Comparison of ENCODE assay signal across 8 cellular contexts in genomic region chr21:46635324-46636180, GRCh38. TPM values are rescaled to one million over a fixed set of nuclear protein-coding genes. Genes with fewer than 3 reads are reported as not detected.
DNase-seq lines count a peak whose midpoint lies in the region; ATAC-seq and TF ChIP-seq lines count a peak whose summit lies in the region.

Gene PRMT2, plus strand, starts transcription at chr21:46635674. Its CDS starts 1,278 bp downstream, at chr21:46636952.

- H3K4me1 Mint-ChIP-seq in activated CD4-positive, alpha-beta T cell treated with anti-CD3 and anti-CD28 coated beads, Interleukin-2, amount 10 ng/mL, durations not matched to agents 7 days and 5 days: peaks cover 73% of the 10 kb centered on the region

- peak within 1 kb of the TSS; percentile 89 for H3K4me3 Mint-ChIP-seq in activated CD4-positive, alpha-beta T cell treated with anti-CD3 and anti-CD28 coated beads, Interleukin-2, amount 10 ng/mL, durations not matched to agents 7 days and 5 days

- peak within 1 kb of the TSS; percentile 83 for H3K4me3 ChIP-seq in coronary artery

- CTCF ChIA-PET in activated CD4-positive, alpha-beta T cell treated with anti-CD3 and anti-CD28 coated beads, Interleukin-2, amount 10 ng/mL, durations not matched to agents 7 days and 5 days (lab: Charles Lee): interaction anchor here (0.6 to 1.2 kb wide), 4 partner anchors 18 to 163 kb away, joined by 3 read pairs; no protein-coding TSS in a partner anchor

- intact Hi-C loops in left colon (cut with DNase I, micrococcal nuclease): no loop called here

- peak; percentile 77 to 99 (median 94) for DNase-seq in C1 segment of cervical spinal cord (lab: John Stamatoyannopoulos, UW)
- DNase-seq in NCI-H69 (lab: John Stamatoyannopoulos, UW): peak; percentile 93
- DNase-seq in activated CD4-positive, alpha-beta T cell treated with anti-CD3 and anti-CD28 coated beads, Interleukin-2, amount 10 ng/mL, durations not matched to agents 7 days and 5 days: peak; percentile 97
- DNase-seq in coronary artery (ENCODE audit: low spot score): peak; percentile 98
- peak; percentile 97 to 99 for DNase-seq in left colon
- DNase-seq in stimulated activated CD4-positive, alpha-beta T cell treated with anti-CD3 and anti-CD28 coated beads, Interleukin-1b, Interleukin-23, amount 100 ng/mL, for 4 hours (ENCODE audit: low read depth in 2 of 2): peak; percentile 96 to 98

- TF ChIP-seq CTCF in coronary artery (IDR thresholded peaks at IDR 0.05): no peak

- no peaks in the 10 kb centered on the region for H3K9me3 Mint-ChIP-seq in activated CD4-positive, alpha-beta T cell treated with anti-CD3 and anti-CD28 coated beads, Interleukin-2, amount 10 ng/mL, durations not matched to agents 7 days and 5 days

- ATAC-seq in GM19351 (IDR thresholded peaks at IDR 0.05; ENCODE audit: unreplicated experiment): peak; percentile 81
- peak; percentile 92 for ATAC-seq in HG03521 (IDR thresholded peaks at IDR 0.05; ENCODE audit: unreplicated experiment)
- peak; percentile 91 for ATAC-seq in left colon

- POLR2A ChIA-PET in activated CD4-positive, alpha-beta T cell treated with anti-CD3 and anti-CD28 coated beads, Interleukin-2, amount 10 ng/mL, durations not matched to agents 7 days and 5 days (lab: Charles Lee): no interaction called here

- peaks cover 7% of the 10 kb centered on the region for H3K27me3 Mint-ChIP-seq in activated CD4-positive, alpha-beta T cell treated with anti-CD3 and anti-CD28 coated beads, Interleukin-2, amount 10 ng/mL, durations not matched to agents 7 days and 5 days

- H3K27ac Mint-ChIP-seq in activated CD4-positive, alpha-beta T cell treated with anti-CD3 and anti-CD28 coated beads, Interleukin-2, amount 10 ng/mL, durations not matched to agents 7 days and 5 days: peak within 1 kb of the TSS; percentile 94

- peak within 1 kb of the TSS; percentile 90 to 100 for H3K27ac ChIP-seq in coronary artery

- peaks cover 42% of the 10 kb centered on the region for H3K36me3 Mint-ChIP-seq in activated CD4-positive, alpha-beta T cell treated with anti-CD3 and anti-CD28 coated beads, Interleukin-2, amount 10 ng/mL, durations not matched to agents 7 days and 5 days (ENCODE audit: low read depth)

RNA-seq across cellular contexts. Expression of gene PRMT2, which starts in this region (rescaled TPM):
- 100 to 1,000 TPM; 116 to 137 TPM for total RNA-seq in activated CD4-positive, alpha-beta T cell treated with anti-CD3 and anti-CD28 coated beads, Interleukin-2, amount 10 ng/mL, durations not matched to agents 7 days and 5 days
- 10 to 100 TPM; 63.2 to 77.3 TPM for total RNA-seq in left colon

Comparison
In these comparisons a context has a peak if more than half of its experiments do, and no peak if none do; other contexts are left out.
1. Peak in every context shown above with its lines: DNase-seq, ATAC-seq, H3K4me3 ChIP-seq and H3K27ac ChIP-seq.